In the genomic region with DNA sequence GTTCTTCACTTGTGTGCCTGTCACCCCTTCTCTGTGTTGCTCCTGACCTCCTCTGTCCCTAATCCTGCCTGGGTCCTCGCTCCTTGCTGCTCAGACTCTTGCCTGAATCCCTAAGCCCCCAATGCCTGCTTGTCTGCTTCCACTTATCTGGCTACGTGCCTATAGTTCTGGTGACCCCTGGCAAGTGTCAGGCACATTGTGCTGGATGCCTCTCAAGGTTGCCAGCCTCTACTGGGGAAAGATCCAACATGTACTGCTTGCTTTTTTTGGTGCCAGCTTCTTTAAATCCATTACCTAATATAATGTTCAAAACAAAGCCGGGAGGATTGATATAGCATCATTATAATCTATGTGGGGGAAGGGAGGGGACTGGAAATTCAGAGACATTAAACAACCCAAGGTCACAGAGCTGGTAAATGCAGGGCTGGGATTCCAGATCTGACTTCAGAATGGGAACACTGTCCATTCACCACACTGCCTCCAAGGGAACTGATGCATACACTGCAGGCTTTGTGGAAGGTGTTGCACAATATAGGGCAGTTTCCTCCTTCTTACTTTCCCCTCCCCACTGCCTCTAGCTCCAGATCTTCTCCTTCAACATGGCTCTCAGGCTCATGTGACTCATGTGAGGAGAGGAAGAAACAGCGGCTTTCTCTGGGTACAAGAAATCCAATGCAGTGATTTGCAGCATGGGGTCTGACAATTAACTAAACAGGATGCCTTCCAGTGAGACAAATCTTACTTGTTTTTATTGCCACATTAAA, we compare ENCODE assay signal across 10 cellular contexts.
DNase-seq lines count a peak whose midpoint lies in the region; ATAC-seq and TF ChIP-seq lines count a peak whose summit lies in the region.
"Had no signal": no experiment of that assay in that cellular context is flagged by ENCODE, and none has a peak within 500 bp of the region (broad histone marks: within the 10 kb centered on the region; RNA-seq: fewer than 3 reads in every experiment).

No MANE protein-coding gene starts in this region.

- H2BK120ac ChIP-seq in neuronal stem cell (ENCODE audit: low read depth, low read length), result no peak overlapping the region

- peaks cover 48% of the 10 kb centered on the region for H3K27me3 Mint-ChIP-seq in Calu3 (ENCODE audit: unreplicated experiment)
- no peaks in the 10 kb centered on the region for H3K27me3 Mint-ChIP-seq in activated naive CD4-positive, alpha-beta T cell treated with anti-CD3 and anti-CD28 coated beads for 36 hours (ENCODE audit: low read depth)

- ATAC-seq in HG03280 (IDR thresholded peaks at IDR 0.05; ENCODE audit: unreplicated experiment), result no peak
- no peak for ATAC-seq in GM21390 (IDR thresholded peaks at IDR 0.05; ENCODE audit: unreplicated experiment)
- ATAC-seq in GM18868 (IDR thresholded peaks at IDR 0.05; ENCODE audit: unreplicated experiment), result no peak
- ATAC-seq: natural killer cell had no signal

- H3K4me3 Mint-ChIP-seq in Calu3 (ENCODE audit: low read depth, unreplicated experiment), result no peak overlapping the region
- H3K4me3 Mint-ChIP-seq in activated naive CD4-positive, alpha-beta T cell treated with anti-CD3 and anti-CD28 coated beads for 36 hours, result no peak overlapping the region
- H3K4me3 Mint-ChIP-seq: natural killer cell had no signal

- H3K18ac ChIP-seq in neuronal stem cell (ENCODE audit: low read length), result no peak overlapping the region

- no peak overlapping the region for H3K27ac Mint-ChIP-seq in Calu3 (ENCODE audit: unreplicated experiment)
- H3K27ac Mint-ChIP-seq in activated naive CD4-positive, alpha-beta T cell treated with anti-CD3 and anti-CD28 coated beads for 36 hours, result no peak overlapping the region
- H3K27ac Mint-ChIP-seq: natural killer cell had no signal

- no CpG with 5 or more reads among the region's 4 CpGs for WGBS in neuronal stem cell (ENCODE audit: extremely low coverage in 2 of 2, insufficient read length in 2 of 2, insufficient replicate concordance in 1 of 2), 2 donors

- H2BK5ac ChIP-seq in neuronal stem cell (ENCODE audit: low read length), result no peak overlapping the region

- no peak overlapping the region for H3K9ac ChIP-seq in neuronal stem cell (ENCODE audit: low read depth, low read length, poor library complexity)

- H3K4me1 Mint-ChIP-seq in Calu3 (ENCODE audit: low read depth, unreplicated experiment), result peaks cover 9% of the 10 kb centered on the region
- no peaks in the 10 kb centered on the region for H3K4me1 Mint-ChIP-seq in activated naive CD4-positive, alpha-beta T cell treated with anti-CD3 and anti-CD28 coated beads for 36 hours (ENCODE audit: low read depth)
- H3K4me1 Mint-ChIP-seq: natural killer cell had no signal

- peak; percentile 34 for DNase-seq in Calu3
- peak; percentile 1 for DNase-seq in RKO (ENCODE audit: low spot score)
- DNase-seq in foreskin fibroblast, result peak; percentile 2 to 9
- no peak for DNase-seq in neuronal stem cell (ENCODE audit: low spot score)
- DNase-seq in activated naive CD4-positive, alpha-beta T cell treated with anti-CD3 and anti-CD28 coated beads for 36 hours, result no peak
- DNase-seq: natural killer cell, NCI-H82 had no signal

- TF ChIP-seq CTCF in Calu3 (IDR thresholded peaks at IDR 0.05; ENCODE audit: unreplicated experiment), result no peak
- no peak for TF ChIP-seq CTCF in foreskin fibroblast (IDR thresholded peaks at IDR 0.05; ENCODE audit: low read depth, low read length)

- no peak overlapping the region for H3K23ac ChIP-seq in neuronal stem cell (ENCODE audit: low read depth, low read length, poor library complexity)

- H3K4me2 ChIP-seq in neuronal stem cell (ENCODE audit: insufficient read depth, low read length, poor library complexity, severe bottlenecking), result no peak overlapping the region

- H2AFZ ChIP-seq in neuronal stem cell (ENCODE audit: low read length), result no peak overlapping the region

- no peaks in the 10 kb centered on the region for H3K36me3 ChIP-seq in neuronal stem cell (replicated peaks in 1 of 2; ENCODE audit: control insufficient read depth in 2 of 2, insufficient read depth in 2 of 2, low read length in 2 of 2)

- H3K4me3 ChIP-seq in foreskin fibroblast (ENCODE audit: low read depth in 1 of 2, low read length in 2 of 2) (no peak overlapping the region), neuronal stem cell (ENCODE audit: low read length in 2 of 2) (no peak overlapping the region)

- intact Hi-C loops in Calu3 (cut with micrococcal nuclease; ENCODE audit: unreplicated experiment), result no loop called here
- intact Hi-C loops in activated naive CD4-positive, alpha-beta T cell treated with anti-CD3 and anti-CD28 coated beads for 36 hours (cut with micrococcal nuclease), result no loop called here

- H4K8ac ChIP-seq in neuronal stem cell (ENCODE audit: low read depth, low read length), result no peak overlapping the region

- H2BK12ac ChIP-seq in neuronal stem cell (ENCODE audit: low read length), result no peak overlapping the region

- no TSS peak for BruUV-seq in Calu3 (replicated peaks; lab: Mats Ljungman, UMichigan)

- H3K14ac ChIP-seq in neuronal stem cell (ENCODE audit: low read length), result no peak overlapping the region

- H3K79me1 ChIP-seq in neuronal stem cell (ENCODE audit: low read depth, low read length), result no peaks in the 10 kb centered on the region

- H3K4ac ChIP-seq in neuronal stem cell (ENCODE audit: low read length), result no peak overlapping the region

- peaks cover 8% of the 10 kb centered on the region for H3K9me3 Mint-ChIP-seq in Calu3 (ENCODE audit: low read depth, unreplicated experiment)
- H3K9me3 Mint-ChIP-seq in activated naive CD4-positive, alpha-beta T cell treated with anti-CD3 and anti-CD28 coated beads for 36 hours, result no peaks in the 10 kb centered on the region
- H3K9me3 Mint-ChIP-seq: natural killer cell had no signal

- H2AK5ac ChIP-seq in neuronal stem cell (ENCODE audit: low read depth, low read length), result no peak overlapping the region

- no peak overlapping the region for H3K27ac ChIP-seq in neuronal stem cell (replicated peaks; ENCODE audit: low read length)

- no peaks in the 10 kb centered on the region for H3K9me3 ChIP-seq in neuronal stem cell (replicated peaks in 1 of 2; ENCODE audit: control insufficient read depth in 2 of 2, insufficient read depth in 1 of 2, low read depth in 1 of 2, low read length in 2 of 2)

- H3K36me3 Mint-ChIP-seq in Calu3 (ENCODE audit: insufficient read depth, unreplicated experiment), result no peaks in the 10 kb centered on the region
- H3K36me3 Mint-ChIP-seq in activated naive CD4-positive, alpha-beta T cell treated with anti-CD3 and anti-CD28 coated beads for 36 hours (ENCODE audit: low read depth), result no peaks in the 10 kb centered on the region
- H3K36me3 Mint-ChIP-seq: natural killer cell had no signal

- peaks cover 0 to 7% of the 10 kb centered on the region in 2 donors for H3K4me1 ChIP-seq in neuronal stem cell (ENCODE audit: control insufficient read depth in 2 of 2, insufficient read depth in 1 of 2, low read depth in 1 of 2, low read length in 2 of 2)

- CTCF ChIA-PET in Calu3 (lab: Charles Lee), result no interaction called here
- CTCF ChIA-PET in activated naive CD4-positive, alpha-beta T cell treated with anti-CD3 and anti-CD28 coated beads for 36 hours (lab: Charles Lee), result no interaction called here

- no peak overlapping the region for H4K91ac ChIP-seq in neuronal stem cell (ENCODE audit: low read depth, low read length, poor library complexity)

- peak overlapping the region; percentile 9 for H2BK15ac ChIP-seq in neuronal stem cell (ENCODE audit: low read length)

- no peaks in the 10 kb centered on the region for H3K27me3 ChIP-seq in neuronal stem cell (ENCODE audit: control insufficient read depth in 3 of 3, insufficient read depth in 3 of 3, low read depth in 1 of 3, low read length in 3 of 3)

Comparison
In these comparisons a context has a peak if more than half of its experiments do, and no peak if none do; other contexts are left out.
1. DNase-seq: peak in Calu3 (single experiment), RKO (single experiment) and foreskin fibroblast (2 of 2); none in neuronal stem cell (single experiment) and activated naive CD4-positive, alpha-beta T cell treated with anti-CD3 and anti-CD28 coated beads for 36 hours (single experiment).